Comparison of ENCODE assay signal across 25 cellular contexts in genomic region chr11:131840542-131840941, GRCh38.
"Had no signal": no experiment of that assay in that cellular context is flagged by ENCODE, and none has a peak within 500 bp of the region (broad histone marks: within the 10 kb centered on the region; RNA-seq: fewer than 3 reads in every experiment).

No MANE protein-coding gene starts in this region.

- H3K36me3 Mint-ChIP-seq: activated naive CD8-positive, alpha-beta T cell treated with anti-CD3 and anti-CD28 coated beads, Interleukin-2, amount 10 ng/mL, durations not matched to agents 7 days and 5 days; T-cell had no signal

- H3K36me3 ChIP-seq: adrenal gland, WERI-Rb-1 had no signal

- DNase-seq: activated CD4-positive, alpha-beta T cell treated with anti-CD3 and anti-CD28 coated beads for 4 hours; activated CD8-positive, alpha-beta memory T cell treated with anti-CD3 and anti-CD28 coated beads, Interleukin-2, amount 50 U/mL, for 4 hours; activated CD8-positive, alpha-beta T cell treated with anti-CD3 and anti-CD28 coated beads for 36 hours; activated naive CD4-positive, alpha-beta T cell treated with anti-CD3 and anti-CD28 coated beads, Interleukin-2, amount 50 U/mL, for 16 hours; activated naive CD8-positive, alpha-beta T cell treated with anti-CD3 and anti-CD28 coated beads, Interleukin-2, amount 10 ng/mL, durations not matched to agents 7 days and 5 days; adrenal gland; anterior cingulate cortex; cerebellar nuclear complex; Karpas-422; MM.1S; NCI-H1048; NCI-H2029; NCI-H2107; NCI-H345; NCI-H510A; NCI-H69; NK-92 treated with Interleukin-12 subunit alpha and Interleukin-12 subunit beta, amount 100 ng/mL, for 24 hours; PC-9; SHP77 treated with DMSO at 0.1 percent for 48 hours; T-cell; T-helper 2 cell; T1000; WERI-Rb-1 had no signal

- ATAC-seq: activated CD4-positive, CD25-positive, alpha-beta regulatory T cell treated with anti-CD3 and anti-CD28 coated beads, Interleukin-2, amount 50 U/mL, for 24 hours; activated CD8-positive, alpha-beta T cell treated with anti-CD3 and anti-CD28 coated beads for 36 hours; K562; T-cell had no signal

- H3K9me3 Mint-ChIP-seq: activated CD8-positive, alpha-beta T cell treated with anti-CD3 and anti-CD28 coated beads for 36 hours had no signal

- H3K4me3 Mint-ChIP-seq: activated CD8-positive, alpha-beta T cell treated with anti-CD3 and anti-CD28 coated beads for 36 hours; activated naive CD8-positive, alpha-beta T cell treated with anti-CD3 and anti-CD28 coated beads, Interleukin-2, amount 10 ng/mL, durations not matched to agents 7 days and 5 days; T-cell had no signal

- H3K4me1 Mint-ChIP-seq: activated naive CD8-positive, alpha-beta T cell treated with anti-CD3 and anti-CD28 coated beads, Interleukin-2, amount 10 ng/mL, durations not matched to agents 7 days and 5 days; T-cell had no signal

- H3K27me3 Mint-ChIP-seq: activated naive CD8-positive, alpha-beta T cell treated with anti-CD3 and anti-CD28 coated beads, Interleukin-2, amount 10 ng/mL, durations not matched to agents 7 days and 5 days had no signal

- H3K9me3 ChIP-seq: adrenal gland had no signal

- H3K4me3 ChIP-seq: adrenal gland, K562, PC-9 had no signal

- H3K27me3 ChIP-seq: adrenal gland had no signal

- H3K27ac ChIP-seq: adrenal gland, PC-9, WERI-Rb-1 had no signal

- H3K4me1 ChIP-seq: adrenal gland had no signal

- H3K27ac Mint-ChIP-seq: activated CD8-positive, alpha-beta T cell treated with anti-CD3 and anti-CD28 coated beads for 36 hours; activated naive CD8-positive, alpha-beta T cell treated with anti-CD3 and anti-CD28 coated beads, Interleukin-2, amount 10 ng/mL, durations not matched to agents 7 days and 5 days; T-cell had no signal
